13 cellular contexts compared by ENCODE assay signal in genomic region chr13:67438465-67438864, GRCh38.
DNase-seq lines count a peak whose midpoint lies in the region; ATAC-seq, FAIRE-seq and TF ChIP-seq lines count a peak whose summit lies in the region.
"Had no signal": no experiment of that assay in that cellular context is flagged by ENCODE, and none has a peak within 500 bp of the region (broad histone marks: within the 10 kb centered on the region; RNA-seq: fewer than 3 reads in every experiment).

No MANE protein-coding gene starts in this region.

- H3K36me3 ChIP-seq in HepG2 (replicated peaks in 1 of 2; ENCODE audit: control insufficient read depth in 1 of 2, insufficient read depth in 2 of 2, low read length in 2 of 2) (no peaks in the 10 kb centered on the region), right lobe of liver (no peaks in the 10 kb centered on the region), K562 (ENCODE audit: control insufficient read depth, insufficient read depth, low read length) (no peaks in the 10 kb centered on the region), kidney (ENCODE audit: control insufficient read depth in 1 of 2, insufficient read depth in 2 of 2, low read length in 2 of 2) (no peaks in the 10 kb centered on the region)
- H3K36me3 ChIP-seq: uterus had no signal

- CTCF ChIA-PET in HepG2 (lab: Yijun Ruan, JAX; ENCODE audit: low intra/inter-chr PET ratio, low total read pairs), result no interaction called here
- CTCF ChIA-PET in K562 (lab: Yijun Ruan, JAX; ENCODE audit: low intra/inter-chr PET ratio), result no interaction called here

- BruUV-seq in HepG2 (replicated peaks; lab: Mats Ljungman, UMichigan) (no TSS peak), K562 (replicated peaks; lab: Mats Ljungman, UMichigan) (no TSS peak)

- TF ChIP-seq CTCF in HepG2 (CRISPR knock-in tag; IDR thresholded peaks at IDR 0.05), result peak; percentile 31
- TF ChIP-seq CTCF in right lobe of liver (IDR thresholded peaks at IDR 0.05), result no peak
- peak in 1 of 3 experiments; percentile 30; a peak in 2 of 6 replicates for TF ChIP-seq CTCF in K562 (IDR thresholded peaks at IDR 0.05 in 2 of 3, conservative IDR thresholded peaks at IDR 0.05 in 1 of 3; ENCODE audit: insufficient read depth in 2 of 3, low read depth in 1 of 3, low read length in 3 of 3)
- no peak for TF ChIP-seq CTCF in kidney (IDR thresholded peaks at IDR 0.05; ENCODE audit: borderline replicate concordance, extremely low read depth, insufficient read depth)

- no peak for TF ChIP-seq POLR2A in HepG2 (IDR thresholded peaks at IDR 0.05; ENCODE audit: insufficient read depth in 1 of 2, low read depth in 2 of 2, low read length in 2 of 2)
- TF ChIP-seq POLR2A in right lobe of liver (IDR thresholded peaks at IDR 0.05), result no peak
- TF ChIP-seq POLR2A in K562 (conservative IDR thresholded peaks at IDR 0.05), result no peak

- no peaks in the 10 kb centered on the region for H4K20me1 ChIP-seq in HepG2 (ENCODE audit: insufficient read depth, low read length)
- H4K20me1 ChIP-seq in K562 (replicated peaks; ENCODE audit: control insufficient read depth, insufficient read depth, low read length), result no peaks in the 10 kb centered on the region

- no peak for TF ChIP-seq EP300 in HepG2 (IDR thresholded peaks at IDR 0.05; ENCODE audit: low read depth in 2 of 2, low read length in 2 of 2)
- TF ChIP-seq EP300 in HepG2 (CRISPR knock-in tag; IDR thresholded peaks at IDR 0.05; ENCODE audit: borderline replicate concordance), result no peak
- TF ChIP-seq EP300 in K562 (IDR thresholded peaks at IDR 0.05; ENCODE audit: low read length), result no peak

- H3K9me3 ChIP-seq in HepG2 (ENCODE audit: low read length) (no peaks in the 10 kb centered on the region), right lobe of liver (no peaks in the 10 kb centered on the region), K562 (replicated peaks; ENCODE audit: control insufficient read depth, insufficient read depth, low read depth, low read length) (no peaks in the 10 kb centered on the region), kidney (ENCODE audit: control insufficient read depth in 1 of 2, low read length in 2 of 2) (no peaks in the 10 kb centered on the region)
- H3K9me3 ChIP-seq: uterus had no signal

- no peak overlapping the region for H3K9ac ChIP-seq in HepG2 (ENCODE audit: insufficient read depth, low read depth, low read length)
- H3K9ac ChIP-seq in K562 (ENCODE audit: insufficient read depth in 1 of 2, low read depth in 2 of 2, low read length in 2 of 2), result no peak overlapping the region
- no peak overlapping the region for H3K9ac ChIP-seq in kidney (ENCODE audit: low read length in 2 of 2)

- H2AFZ ChIP-seq in HepG2 (ENCODE audit: low read length) (no peak overlapping the region), K562 (ENCODE audit: low read depth, low read length) (no peak overlapping the region)

- POLR2A ChIA-PET in HepG2 (lab: Yijun Ruan, JAX) (no interaction called here), K562 (lab: Yijun Ruan, JAX) (no interaction called here)

- FAIRE-seq in HepG2 (lab: Jason Lieb, UNC) (no peak), K562 (lab: Jason Lieb, UNC) (peak; percentile 29), kidney (lab: Jason Lieb, UNC) (no peak)

- no peak overlapping the region for H3K27ac ChIP-seq in HepG2 (ENCODE audit: extremely low read length, insufficient read depth, low read length)
- no peak overlapping the region for H3K27ac ChIP-seq in right lobe of liver
- no peak overlapping the region for H3K27ac ChIP-seq in K562 (ENCODE audit: extremely low read depth, low read depth, low read length)
- no peak overlapping the region for H3K27ac ChIP-seq in kidney (ENCODE audit: low read depth in 2 of 2, low read length in 2 of 2)
- H3K27ac ChIP-seq: skin epidermis, uterus had no signal

- TF ChIP-seq RAD21 in HepG2 (CRISPR knock-in tag; IDR thresholded peaks at IDR 0.05) (no peak), K562 (CRISPR knock-in tag; conservative IDR thresholded peaks at IDR 0.05 in 1 of 2, IDR thresholded peaks at IDR 0.05 in 1 of 2) (peak; percentile 46 to 61)

- H3K9me1 ChIP-seq in K562 (ENCODE audit: control insufficient read depth, insufficient read depth, low read length), result no peaks in the 10 kb centered on the region

- H3K27me3 ChIP-seq in HepG2 (ENCODE audit: control insufficient read depth in 1 of 2, insufficient read depth in 2 of 2, low read length in 2 of 2) (no peaks in the 10 kb centered on the region), right lobe of liver (no peaks in the 10 kb centered on the region), K562 (ENCODE audit: control insufficient read depth in 2 of 2, insufficient read depth in 2 of 2, low read length in 2 of 2) (no peaks in the 10 kb centered on the region)
- H3K27me3 ChIP-seq: uterus had no signal

- in situ Hi-C loops in HepG2 (cut with HindIII; ENCODE audit: extremely low pct_ligation_motif_present, low pct_unique_long_range_greater_than_20kb) (no loop called here), K562 (cut with MboI) (no loop called here)

- no peaks in the 10 kb centered on the region for H3K4me1 ChIP-seq in HepG2 (ENCODE audit: insufficient read depth, low read length)
- no peaks in the 10 kb centered on the region for H3K4me1 ChIP-seq in right lobe of liver
- H3K4me1 ChIP-seq in K562 (replicated peaks in 1 of 2; ENCODE audit: control insufficient read depth in 2 of 2, insufficient read depth in 2 of 2, low read length in 2 of 2), result no peaks in the 10 kb centered on the region
- no peaks in the 10 kb centered on the region for H3K4me1 ChIP-seq in kidney (ENCODE audit: control insufficient read depth in 1 of 2, insufficient read depth in 1 of 2, low read depth in 1 of 2, low read length in 2 of 2)
- H3K4me1 ChIP-seq: uterus had no signal

- 0 out of 3 replicates have a peak, but pooled peaks have one; percentile 33 for ATAC-seq in HepG2
- no peak for ATAC-seq in right lobe of liver
- ATAC-seq in K562, result peak; percentile 54
- ATAC-seq in stimulated activated naive CD8-positive, alpha-beta T cell treated with anti-CD3 and anti-CD28 coated beads, Interleukin-15, Interleukin-2, amounts not matched to agents 100 U/mL and 50 U/mL, for 24 hours, result no peak

- H3K4me2 ChIP-seq in HepG2 (ENCODE audit: low read depth, low read length), result no peak overlapping the region
- H3K4me2 ChIP-seq in K562 (ENCODE audit: insufficient read depth, low read length), result no peak overlapping the region

- DNase-seq in HepG2 (ENCODE audit: low spot score) (no peak), right lobe of liver (no peak), NCI-H2107 (lab: John Stamatoyannopoulos, UW) (peak; percentile 2), K562 (ENCODE audit: extremely low read depth in 1 of 4, low spot score in 3 of 4) (peak in 1 of 4 experiments; percentile 5), superior temporal gyrus (ENCODE audit: extremely low spot score) (peak; percentile 43), kidney (no peak), T1000 (lab: John Stamatoyannopoulos, UW) (no peak)
- DNase-seq in stimulated activated naive CD8-positive, alpha-beta T cell treated with anti-CD3 and anti-CD28 coated beads, Interleukin-15, Interleukin-2, amounts not matched to agents 100 U/mL and 50 U/mL, for 24 hours, result no peak
- DNase-seq: activated CD4-positive, CD25-positive, alpha-beta regulatory T cell treated with anti-CD3 and anti-CD28 coated beads, Interleukin-2, amount 50 U/mL, for 72 hours; activated naive CD4-positive, alpha-beta T cell treated with anti-CD3 and anti-CD28 coated beads, Interleukin-2, amount 10 ng/mL, durations not matched to agents 7 days and 5 days; glutamatergic neuron; uterus had no signal

- WGBS in HepG2 (ENCODE audit: low lambda C conversion rate), result 0% methylated on average over 3 of the region's 3 CpGs
- WGBS in right lobe of liver (ENCODE audit: insufficient coverage, low coverage, low lambda C conversion rate, missing lambda C conversion rate), result 23% methylated on average over 3 of the region's 3 CpGs
- 3% methylated on average over 3 of the region's 3 CpGs for WGBS in K562 (ENCODE audit: insufficient coverage, low coverage, missing lambda C conversion rate)

- H3K79me2 ChIP-seq in HepG2 (ENCODE audit: insufficient read depth, low read length) (no peaks in the 10 kb centered on the region), K562 (ENCODE audit: control insufficient read depth, insufficient read depth, low read length) (no peaks in the 10 kb centered on the region)

- intact Hi-C loops in HepG2 (cut with micrococcal nuclease; ENCODE audit: unreplicated experiment), result no loop called here
- intact Hi-C loops in right lobe of liver (cut with DNase I), result no loop called here
- intact Hi-C loops in K562 (cut with micrococcal nuclease), result no loop called here
- intact Hi-C loops in kidney (cut with DNase I), result no loop called here

- no peak overlapping the region for H3K4me3 ChIP-seq in HepG2 (replicated peaks in 1 of 3; ENCODE audit: insufficient read depth in 1 of 3, low read depth in 2 of 3, low read length in 3 of 3)
- H3K4me3 ChIP-seq in right lobe of liver, result no peak overlapping the region
- H3K4me3 ChIP-seq in K562, result no peak overlapping the region
- H3K4me3 ChIP-seq in kidney (ENCODE audit: low read length in 2 of 2), result no peak overlapping the region
- H3K4me3 ChIP-seq: skin epidermis, uterus had no signal

TF ChIP-seq in HepG2, 621 proteins besides CTCF, POLR2A, EP300 and RAD21 (continues in another document):
- TF ChIP-seq ZNF350 (CRISPR knock-in tag; IDR thresholded peaks at IDR 0.05; ENCODE audit: borderline replicate concordance, low read depth) (no peak), ZNF546 (CRISPR knock-in tag; conservative IDR thresholded peaks at IDR 0.05) (no peak), ZBTB25 (CRISPR knock-in tag; IDR thresholded peaks at IDR 0.05) (no peak)

TF ChIP-seq in K562, 482 proteins besides CTCF, POLR2A, EP300 and RAD21:
- TF ChIP-seq RUNX1 (IDR thresholded peaks at IDR 0.05; ENCODE audit: low read depth) (no peak), GTF2A2 (tag; IDR thresholded peaks at IDR 0.05) (no peak), E2F1 (CRISPR knock-in tag; IDR thresholded peaks at IDR 0.05) (no peak), MCM5 (IDR thresholded peaks at IDR 0.05; ENCODE audit: low read depth) (no peak), KAT2B (IDR thresholded peaks at IDR 0.05; ENCODE audit: low read depth, low read length) (no peak)

Comparison
In these comparisons a context has a peak if more than half of its experiments do, and no peak if none do; other contexts are left out.
1. ATAC-seq: peak in HepG2 (single experiment) and K562 (single experiment); none in right lobe of liver (0 of 4) and stimulated activated naive CD8-positive, alpha-beta T cell treated with anti-CD3 and anti-CD28 coated beads, Interleukin-15, Interleukin-2, amounts not matched to agents 100 U/mL and 50 U/mL, for 24 hours (single experiment).
2. DNase-seq: peak in NCI-H2107 (single experiment) and superior temporal gyrus (single experiment); none in HepG2 (single experiment), right lobe of liver (0 of 3), kidney (single experiment), T1000 (single experiment) and stimulated activated naive CD8-positive, alpha-beta T cell treated with anti-CD3 and anti-CD28 coated beads, Interleukin-15, Interleukin-2, amounts not matched to agents 100 U/mL and 50 U/mL, for 24 hours (single experiment).
3. Of the 241 proteins assayed by ChIP-seq in both HepG2 and K562: peak only in HepG2: STAG1; only in K562: RAD21; in both: none; in neither: 238; mixed calls (peak in some experiments, not most) for 1.